15 cellular contexts compared by ENCODE assay signal in the genomic region with DNA sequence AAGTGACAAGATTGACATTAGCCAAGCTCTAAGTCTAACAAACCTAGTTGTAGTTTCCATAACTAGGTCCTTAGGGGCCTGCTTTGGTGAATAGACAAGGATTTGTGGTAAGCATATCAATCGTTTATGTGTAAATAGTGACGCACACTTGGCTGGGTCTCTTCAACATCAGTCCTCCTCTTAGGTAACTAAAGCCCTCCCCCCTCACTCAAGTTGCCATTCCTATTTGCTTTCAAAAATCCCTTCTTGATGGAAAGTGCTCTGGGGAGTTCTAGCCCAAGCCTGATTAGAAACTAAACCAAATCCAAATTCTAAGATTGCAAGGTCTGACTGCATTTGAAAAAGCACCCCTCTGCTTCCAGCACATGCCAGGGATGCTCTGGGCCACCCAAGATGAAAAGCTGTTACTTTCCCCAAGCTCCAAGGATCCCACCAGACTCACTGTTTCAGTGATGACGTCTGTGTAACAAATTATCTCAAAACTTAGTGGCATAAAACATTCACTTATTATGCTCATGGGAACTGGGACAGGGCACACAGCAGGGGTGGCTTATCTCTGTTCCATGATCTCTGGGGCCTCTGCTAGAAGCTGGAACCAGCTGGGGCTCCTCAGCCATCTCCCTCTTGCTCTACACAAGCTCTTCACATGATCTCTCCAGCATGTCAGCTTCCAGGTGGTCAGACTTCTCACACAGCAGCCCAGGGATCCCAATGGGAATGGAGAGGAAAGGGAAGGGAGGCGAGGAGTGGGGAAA.
"Had no signal": no experiment of that assay in that cellular context is flagged by ENCODE, and none has a peak within 500 bp of the region (broad histone marks: within the 10 kb centered on the region; RNA-seq: fewer than 3 reads in every experiment).

No MANE protein-coding gene starts in this region.

- H3K27ac Mint-ChIP-seq: activated naive CD4-positive, alpha-beta T cell treated with anti-CD3 and anti-CD28 coated beads for 36 hours; activated T-helper 2 cell treated with anti-CD3 and anti-CD28 coated beads, Interferon-gamma antibody, Interleukin-2, Interleukin-4, amounts not matched to agents 10 μg/mL and 5 μg/mL and 100 μg/mL, durations not matched to agents 14 hours and 24 hours and 36 hours; naive thymus-derived CD4-positive, alpha-beta T cell had no signal

- H3K36me3 Mint-ChIP-seq: naive thymus-derived CD4-positive, alpha-beta T cell had no signal

- H3K27ac ChIP-seq: hepatocyte, parathyroid adenoma, tibial nerve had no signal

- H3K9me3 Mint-ChIP-seq: activated naive CD4-positive, alpha-beta T cell treated with anti-CD3 and anti-CD28 coated beads for 36 hours; activated T-helper 2 cell treated with anti-CD3 and anti-CD28 coated beads, Interferon-gamma antibody, Interleukin-2, Interleukin-4, amounts not matched to agents 10 μg/mL and 5 μg/mL and 100 μg/mL, durations not matched to agents 14 hours and 24 hours and 36 hours had no signal

- H3K4me1 Mint-ChIP-seq: naive thymus-derived CD4-positive, alpha-beta T cell had no signal

- DNase-seq: activated CD4-positive, CD25-positive, alpha-beta regulatory T cell treated with anti-CD3 and anti-CD28 coated beads, Interleukin-2, amount 50 U/mL, for 72 hours; activated naive CD4-positive, alpha-beta T cell treated with anti-CD3 and anti-CD28 coated beads for 36 hours; islet precursor cell; mammary epithelial cell; mucosa of descending colon; naive thymus-derived CD4-positive, alpha-beta T cell; stimulated activated CD4-positive, alpha-beta T cell treated with anti-CD3 and anti-CD28 coated beads, Interleukin-15, amount 100 ng/mL, for 24 hours; stimulated activated CD4-positive, alpha-beta T cell treated with anti-CD3 and anti-CD28 coated beads, Interleukin-4, amount 100 ng/mL, for 1 hour; stimulated activated naive CD4-positive, alpha-beta T cell treated with Interleukin-2 at 50 U/mL for 16 hours; substantia nigra; T-helper 9 cell had no signal

- H3K4me1 ChIP-seq: parathyroid adenoma had no signal

- H3K9me3 ChIP-seq: mucosa of descending colon had no signal

- H3K4me3 Mint-ChIP-seq: activated naive CD4-positive, alpha-beta T cell treated with anti-CD3 and anti-CD28 coated beads for 36 hours; naive thymus-derived CD4-positive, alpha-beta T cell had no signal

- H3K36me3 ChIP-seq: tibial nerve had no signal

- H3K4me3 ChIP-seq: hepatocyte, mucosa of descending colon, tibial nerve had no signal
